ENCODE assay signal across 8 cellular contexts in the genomic region with DNA sequence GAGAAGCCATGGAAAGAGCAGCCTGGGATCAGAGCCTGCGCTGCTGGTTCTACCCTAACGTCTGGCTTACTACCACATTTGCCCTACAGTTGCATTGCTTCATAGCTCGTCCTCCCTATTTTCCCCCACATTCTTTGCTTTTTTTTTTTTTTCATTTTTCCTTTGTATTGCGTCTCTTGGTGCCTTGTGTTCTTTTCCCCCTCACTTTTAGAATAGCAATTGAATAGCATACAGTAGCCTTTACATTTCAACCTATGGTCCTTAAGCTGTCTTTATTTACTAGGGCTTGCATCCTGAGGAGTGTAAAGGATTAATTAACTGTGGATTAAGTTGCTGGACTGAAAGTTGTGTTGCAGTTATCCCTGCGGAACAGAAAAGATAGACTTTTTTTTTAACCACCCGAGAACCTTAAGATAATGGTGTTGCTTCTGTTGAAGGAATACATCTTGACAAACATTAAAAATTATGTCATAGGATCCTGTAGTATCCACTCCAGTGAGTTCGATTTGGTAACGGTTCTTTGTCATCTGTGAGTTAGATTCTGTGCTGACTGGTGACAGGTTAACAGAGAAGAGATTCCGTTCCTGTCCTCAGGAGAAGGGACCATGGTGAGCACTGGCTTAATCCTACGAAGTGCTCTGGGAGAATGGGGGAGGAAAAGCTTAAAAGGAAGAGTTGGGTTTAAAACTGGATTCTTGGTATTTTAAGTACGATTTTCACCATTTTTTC.
DNase-seq lines count a peak whose midpoint lies in the region; ATAC-seq and TF ChIP-seq lines count a peak whose summit lies in the region.

No MANE protein-coding gene starts in this region.

- intact Hi-C loops in HCT116 (cut with micrococcal nuclease): no loop called here
- intact Hi-C loops in PC-3 (cut with micrococcal nuclease): loop anchor here (5.0 to 10.0 kb wide), 5 partner anchors 91 to 421 kb away; no protein-coding TSS in a partner anchor

- TF ChIP-seq RAD21 in HCT116 (IDR thresholded peaks at IDR 0.05; ENCODE audit: low read depth): no peak

- H3K79me2 ChIP-seq in HCT116 (ENCODE audit: insufficient read depth, low read length): peaks cover 21% of the 10 kb centered on the region; the same call in 1 of the 2 replicates
- H3K79me2 ChIP-seq in PC-3 (ENCODE audit: low read length): peaks cover 18% of the 10 kb centered on the region
- peaks cover 56% of the 10 kb centered on the region for H3K79me2 ChIP-seq in neural progenitor cell (ENCODE audit: low read depth)

- no peaks in the 10 kb centered on the region for H3K9me3 ChIP-seq in HCT116 (ENCODE audit: control insufficient read depth in 1 of 2, insufficient read depth in 1 of 2, low read depth in 1 of 2, low read length in 2 of 2)
- H3K9me3 ChIP-seq in PC-3 (ENCODE audit: low read length): no peaks in the 10 kb centered on the region
- no peaks in the 10 kb centered on the region for H3K9me3 ChIP-seq in neural progenitor cell (ENCODE audit: low read depth)

- CTCF ChIA-PET in HCT116 (lab: Charles Lee) (no interaction called here), PC-3 (lab: Charles Lee) (interaction anchor here (0.6 to 0.8 kb wide), 2 partner anchors 244 to 888 kb away, joined by 3 to 5 read pairs; no protein-coding TSS in a partner anchor)

- H3K4me2 ChIP-seq in HCT116 (ENCODE audit: low read length) (peak overlapping the region; percentile 95), PC-3 (ENCODE audit: low read length) (peak overlapping the region; percentile 91), neural progenitor cell (peak overlapping the region; percentile 93)

- H3K27me3 Mint-ChIP-seq in endothelial cell (ENCODE audit: unreplicated experiment) (peaks cover 4% of the 10 kb centered on the region), neural progenitor cell (ENCODE audit: insufficient read depth, low read depth) (no peaks in the 10 kb centered on the region)

- H3K27me3 ChIP-seq in HCT116 (ENCODE audit: insufficient read depth, low read length) (no peaks in the 10 kb centered on the region), PC-3 (ENCODE audit: low read length) (no peaks in the 10 kb centered on the region), neural progenitor cell (no peaks in the 10 kb centered on the region)

- H3K4me1 Mint-ChIP-seq in endothelial cell (ENCODE audit: unreplicated experiment) (peaks cover 15% of the 10 kb centered on the region), neural progenitor cell (peaks cover 21% of the 10 kb centered on the region)

- TF ChIP-seq POLR2A in HCT116 (IDR thresholded peaks at IDR 0.05; ENCODE audit: borderline replicate concordance, extremely low read depth, insufficient read depth, insufficient read length): no peak

- no peaks in the 10 kb centered on the region for H3K36me3 Mint-ChIP-seq in endothelial cell (ENCODE audit: low read depth, unreplicated experiment)
- H3K36me3 Mint-ChIP-seq in neural progenitor cell: no peaks in the 10 kb centered on the region

- TF ChIP-seq CTCF in AG09309 (IDR thresholded peaks at IDR 0.05; ENCODE audit: control insufficient read depth, insufficient read depth, low read depth, low read length, missing control alignments): no peak
- no peak for TF ChIP-seq CTCF in HCT116 (IDR thresholded peaks at IDR 0.05 in 2 of 3, conservative IDR thresholded peaks at IDR 0.05 in 1 of 3; ENCODE audit: borderline replicate concordance in 1 of 3, insufficient read depth in 1 of 3, low read depth in 2 of 3, low read length in 2 of 3)
- TF ChIP-seq CTCF in PC-3 (conservative IDR thresholded peaks at IDR 0.05; ENCODE audit: low read depth, low read length): no peak
- no peak for TF ChIP-seq CTCF in endothelial cell (IDR thresholded peaks at IDR 0.05; ENCODE audit: unreplicated experiment)
- no peak for TF ChIP-seq CTCF in neural progenitor cell (IDR thresholded peaks at IDR 0.05)

- H3K9ac ChIP-seq in HCT116 (ENCODE audit: low read length) (peak overlapping the region; percentile 75), PC-3 (ENCODE audit: low read length) (peak overlapping the region; percentile 78), neural progenitor cell (peak overlapping the region; percentile 74)

- H3F3A ChIP-seq in PC-3 (ENCODE audit: low read length, unreplicated experiment): peaks cover 13% of the 10 kb centered on the region
- peaks cover 57% of the 10 kb centered on the region for H3F3A ChIP-seq in neural progenitor cell (ENCODE audit: low read depth)

- H3K9me3 Mint-ChIP-seq in endothelial cell (ENCODE audit: unreplicated experiment) (no peaks in the 10 kb centered on the region), neural progenitor cell (peaks cover 4% of the 10 kb centered on the region)

- no peaks in the 10 kb centered on the region for H3K9me2 ChIP-seq in HCT116 (ENCODE audit: insufficient read depth)
- H3K9me2 ChIP-seq in PC-3 (replicated peaks; ENCODE audit: low read length): no peaks in the 10 kb centered on the region

- H2AFZ ChIP-seq in HCT116 (ENCODE audit: low read depth, low read length, poor library complexity, severe bottlenecking): peak overlapping the region; percentile 58
- H2AFZ ChIP-seq in PC-3 (ENCODE audit: low read length): peak overlapping the region; percentile 79
- H2AFZ ChIP-seq in neural progenitor cell (replicated peaks): peak overlapping the region; percentile 88

- ATAC-seq in HCT116: no peak
- no peak for ATAC-seq in PC-3
- ATAC-seq in GM18907 (IDR thresholded peaks at IDR 0.05; ENCODE audit: unreplicated experiment): no peak

- TSS peak; percentile 65 for BruUV-seq in HCT116 (replicated peaks; lab: Mats Ljungman, UMichigan)
- BruUV-seq in PC-3 (replicated peaks; lab: Mats Ljungman, UMichigan): TSS peak; percentile 59

- H3K27ac Mint-ChIP-seq in endothelial cell (ENCODE audit: unreplicated experiment) (peak overlapping the region; percentile 88), neural progenitor cell (peak overlapping the region; percentile 84)

- peak overlapping the region; percentile 45 for H3K4me3 ChIP-seq in AG09309 (ENCODE audit: control insufficient read depth, low read depth, low read length)
- H3K4me3 ChIP-seq in HCT116 (replicated peaks in 1 of 2; ENCODE audit: low read depth in 1 of 2, low read length in 2 of 2): peak overlapping the region; percentile 76 to 78
- peak overlapping the region; percentile 77 for H3K4me3 ChIP-seq in PC-3 (ENCODE audit: low read length)
- peak overlapping the region; percentile 89 for H3K4me3 ChIP-seq in neural progenitor cell

- H3K27ac ChIP-seq in HCT116 (ENCODE audit: low read depth, low read length): peak overlapping the region; percentile 99
- H3K27ac ChIP-seq in PC-3 (ENCODE audit: low read length): peak overlapping the region; percentile 95
- peak overlapping the region; percentile 100 for H3K27ac ChIP-seq in neural progenitor cell

- peak; percentile 72 for DNase-seq in AG09309 (ENCODE audit: low read depth)
- DNase-seq in HCT116 (ENCODE audit: low read depth, low spot score): no peak
- peak; percentile 26 for DNase-seq in PC-3
- DNase-seq in endothelial cell (ENCODE audit: low spot score): no peak
- peak; percentile 74 for DNase-seq in neural progenitor cell (ENCODE audit: low spot score)
- DNase-seq in activated effector memory CD4-positive, alpha-beta T cell treated with anti-CD3 and anti-CD28 coated beads, Interleukin-2, amount 50 U/mL, for 16 hours: no peak
- no peak for DNase-seq in activated CD4-positive, CD25-positive, alpha-beta regulatory T cell (lab: John Stamatoyannopoulos, UW)

- H3K36me3 ChIP-seq in HCT116 (ENCODE audit: control insufficient read depth in 1 of 2, insufficient read depth in 2 of 2, low read length in 2 of 2): no peaks in the 10 kb centered on the region
- H3K36me3 ChIP-seq in PC-3 (ENCODE audit: low read depth, low read length): no peaks in the 10 kb centered on the region
- no peaks in the 10 kb centered on the region for H3K36me3 ChIP-seq in neural progenitor cell

- H3K4me1 ChIP-seq in HCT116 (ENCODE audit: control insufficient read depth in 1 of 2, insufficient read depth in 2 of 2, low read length in 2 of 2) (peaks cover 27 to 47% of the 10 kb centered on the region in 2 experiments), PC-3 (ENCODE audit: insufficient read depth, low read length) (peaks cover 34% of the 10 kb centered on the region), neural progenitor cell (peaks cover 36% of the 10 kb centered on the region)

- H3K4me3 Mint-ChIP-seq in endothelial cell (ENCODE audit: unreplicated experiment) (peak overlapping the region; percentile 97), neural progenitor cell (peak overlapping the region; percentile 93)

- RAD21 ChIA-PET in HCT116 (lab: Charles Lee; ENCODE audit: low non-redundant PET in 1 of 2, low total read pairs in 2 of 2, uncharacterized antibody in 2 of 2, unreplicated experiment in 2 of 2): no interaction called here

- POLR2A ChIA-PET in HCT116 (lab: Charles Lee): interaction anchor here (1.2 kb wide), 1 partner anchor 24 kb away, joined by 3 read pairs; no protein-coding TSS in a partner anchor
- POLR2A ChIA-PET in PC-3 (lab: Charles Lee; ENCODE audit: unreplicated experiment): interaction anchor here (0.6 to 0.7 kb wide), 4 partner anchors 70 to 739 kb away, joined by 3 to 5 read pairs (median 3); no protein-coding TSS in a partner anchor

- no peaks in the 10 kb centered on the region for H4K20me1 ChIP-seq in HCT116 (ENCODE audit: insufficient read depth)
- no peaks in the 10 kb centered on the region for H4K20me1 ChIP-seq in PC-3 (ENCODE audit: low read length)
- no peaks in the 10 kb centered on the region for H4K20me1 ChIP-seq in neural progenitor cell (ENCODE audit: low read depth)

TF ChIP-seq in HCT116, 20 proteins besides CTCF, POLR2A, EP300 and RAD21:
- no peak for TF ChIP-seq ZNF274 (IDR thresholded peaks at IDR 0.05; ENCODE audit: low read depth, low read length)

Comparison
In these comparisons a context has a peak if more than half of its experiments do, and no peak if none do; other contexts are left out.
1. DNase-seq: peak in AG09309 (single experiment), PC-3 (single experiment) and neural progenitor cell (single experiment); none in HCT116 (single experiment), endothelial cell (single experiment), activated effector memory CD4-positive, alpha-beta T cell treated with anti-CD3 and anti-CD28 coated beads, Interleukin-2, amount 50 U/mL, for 16 hours (single experiment) and activated CD4-positive, CD25-positive, alpha-beta regulatory T cell (0 of 4).
2. Peak in every context shown above with its lines, with median percentiles within 50 percentile points of each other: H3K4me3 ChIP-seq, H2AFZ ChIP-seq, H3K27ac ChIP-seq, H3K4me2 ChIP-seq and H3K9ac ChIP-seq.